Comparison of ENCODE assay signal across 21 cellular contexts in genomic region chr10:128001346-128001745, GRCh38.
A peak's percentile ranks its signal among the peaks of the same experiment; 100 is the strongest.
DNase-seq lines count a peak whose midpoint lies in the region; ATAC-seq and TF ChIP-seq lines count a peak whose summit lies in the region.
"Had no signal": no experiment of that assay in that cellular context is flagged by ENCODE, and none has a peak within 500 bp of the region (broad histone marks: within the 10 kb centered on the region; RNA-seq: fewer than 3 reads in every experiment).

No MANE protein-coding gene starts in this region.

- no peak overlapping the region for H2AFZ ChIP-seq in smooth muscle cell (ENCODE audit: low read depth)

- no peaks in the 10 kb centered on the region for H4K20me1 ChIP-seq in smooth muscle cell (ENCODE audit: low read depth)

- H3K27me3 ChIP-seq in lower lobe of right lung (ENCODE audit: low read depth) (no peaks in the 10 kb centered on the region), smooth muscle cell (ENCODE audit: low read depth) (no peaks in the 10 kb centered on the region), tibial artery (peaks cover 0 to 8% of the 10 kb centered on the region in 2 donors)
- H3K27me3 ChIP-seq: BLaER1 treated with 17β-estradiol and CSF1 and Interleukin-3, amounts not matched to agents 10 nM and 100 nM; MG63 had no signal

- H3K4me3 ChIP-seq in lower lobe of right lung, result no peak overlapping the region
- no peak overlapping the region for H3K4me3 ChIP-seq in smooth muscle cell
- H3K4me3 ChIP-seq in tibial artery, result no peak overlapping the region
- H3K4me3 ChIP-seq: BLaER1 treated with 17β-estradiol and CSF1 and Interleukin-3, amounts not matched to agents 10 nM and 100 nM; GM12878; MG63 had no signal

- H3K9ac ChIP-seq in smooth muscle cell (ENCODE audit: low read depth), result peak overlapping the region; percentile 3
- H3K9ac ChIP-seq: BLaER1 treated with 17β-estradiol and CSF1 and Interleukin-3, amounts not matched to agents 10 nM and 100 nM had no signal

- H3K4me1 ChIP-seq in lower lobe of right lung (peaks cover 46% of the 10 kb centered on the region), smooth muscle cell (ENCODE audit: low read depth) (peaks cover 7% of the 10 kb centered on the region), tibial artery (peaks cover 0 to 5% (median 0%) of the 10 kb centered on the region in 4 donors)

- H3K36me3 ChIP-seq in lower lobe of right lung (no peaks in the 10 kb centered on the region), smooth muscle cell (ENCODE audit: low read depth) (no peaks in the 10 kb centered on the region), tibial artery (no peaks in the 10 kb centered on the region)
- H3K36me3 ChIP-seq: BLaER1 treated with 17β-estradiol and CSF1 and Interleukin-3, amounts not matched to agents 10 nM and 100 nM; MG63 had no signal

- WGBS in smooth muscle cell (ENCODE audit: low lambda C conversion rate), result 68% methylated on average over 10 of the region's 10 CpGs

- intact Hi-C loops in lower lobe of right lung (cut with DNase I), result no loop called here
- intact Hi-C loops in tibial artery (cut with DNase I; ENCODE audit: low total_unique reads), result no loop called here

- TF ChIP-seq CTCF in lower lobe of right lung (IDR thresholded peaks at IDR 0.05) (no peak), smooth muscle cell (IDR thresholded peaks at IDR 0.05; ENCODE audit: borderline replicate concordance, insufficient read depth, poor library complexity, severe bottlenecking) (no peak), tibial artery (IDR thresholded peaks at IDR 0.05) (no peak)

- H3K27ac ChIP-seq in cingulate gyrus (ENCODE audit: low read depth, low read length) (peak overlapping the region; percentile 60), lower lobe of right lung (peak overlapping the region; percentile 20), smooth muscle cell (ENCODE audit: low read depth) (peak overlapping the region; percentile 27), substantia nigra (ENCODE audit: low read depth, low read length, poor library complexity, severe bottlenecking) (no peak overlapping the region), tibial artery (no peak overlapping the region)
- H3K27ac ChIP-seq: 22Rv1; BLaER1 treated with 17β-estradiol and CSF1 and Interleukin-3, amounts not matched to agents 10 nM and 100 nM had no signal

- no peaks in the 10 kb centered on the region for H3K79me2 ChIP-seq in smooth muscle cell (ENCODE audit: low read depth)

- ATAC-seq in lower lobe of right lung, result no peak
- ATAC-seq: GM12878 had no signal

- no peaks in the 10 kb centered on the region for H3K9me3 ChIP-seq in lower lobe of right lung
- H3K9me3 ChIP-seq in smooth muscle cell (replicated peaks; ENCODE audit: low read depth), result no peaks in the 10 kb centered on the region
- no peaks in the 10 kb centered on the region for H3K9me3 ChIP-seq in tibial artery
- H3K9me3 ChIP-seq: BLaER1 treated with 17β-estradiol and CSF1 and Interleukin-3, amounts not matched to agents 10 nM and 100 nM; MG63 had no signal

- H3F3A ChIP-seq in smooth muscle cell (ENCODE audit: low read depth), result peaks cover 7% of the 10 kb centered on the region

- peak overlapping the region; percentile 23 for H3K4me2 ChIP-seq in smooth muscle cell

- DNase-seq in activated effector memory CD4-positive, alpha-beta T cell treated with anti-CD3 and anti-CD28 coated beads, Interleukin-2, amount 50 U/mL, for 16 hours, result peak; percentile 53
- DNase-seq in activated effector memory CD4-positive, alpha-beta T cell treated with Interleukin-2 at 50 U/mL for 16 hours, result no peak
- DNase-seq in lower lobe of right lung (no peak), smooth muscle cell (lab: John Stamatoyannopoulos, UW; ENCODE audit: unreplicated experiment) (no peak), substantia nigra (lab: John Stamatoyannopoulos, UW) (no peak), tibial artery (no peak)
- DNase-seq in stimulated activated CD4-positive, alpha-beta T cell treated with anti-CD3 and anti-CD28 coated beads, Interleukin-2, amount 100 ng/mL, for 24 hours, result no peak
- DNase-seq: CD4-positive, alpha-beta memory T cell; DND-41; H7; Kasumi-1; NCI-H1417 treated with DMSO at 0.1 percent for 48 hours; NCI-H187; NCI-H446 treated with DMSO at 0.1 percent for 48 hours; NCI-H526 treated with DMSO at 0.1 percent for 48 hours; OCI-M1 had no signal

Comparison
In these comparisons a context has a peak if more than half of its experiments do, and no peak if none do; other contexts are left out.
1. H3K27ac ChIP-seq: peak in cingulate gyrus (single experiment), lower lobe of right lung (single experiment) and smooth muscle cell (single experiment); none in substantia nigra (single experiment) and tibial artery (0 of 2).